Comparison of ENCODE assay signal across 21 cellular contexts in genomic region chr21:42278750-42279149, GRCh38. TPM values are rescaled to one million over a fixed set of nuclear protein-coding genes. Genes with fewer than 3 reads are reported as not detected.
DNase-seq lines count a peak whose midpoint lies in the region; ATAC-seq and TF ChIP-seq lines count a peak whose summit lies in the region.
"Had no signal": no experiment of that assay in that cellular context is flagged by ENCODE, and none has a peak within 500 bp of the region (broad histone marks: within the 10 kb centered on the region; RNA-seq: fewer than 3 reads in every experiment).

No MANE protein-coding gene starts in this region.

- no peak overlapping the region for H3K4me2 ChIP-seq in GM23338

- H3K9me2 ChIP-seq in GM23338 (ENCODE audit: insufficient read depth) = no peaks in the 10 kb centered on the region

- no peak for TF ChIP-seq CTCF in CD8-positive, alpha-beta T cell (IDR thresholded peaks at IDR 0.05)
- no peak for TF ChIP-seq CTCF in GM23338 (conservative IDR thresholded peaks at IDR 0.05; ENCODE audit: low read depth in 2 of 2)

- no peak overlapping the region for H3K4me3 ChIP-seq in CD8-positive, alpha-beta T cell (ENCODE audit: low read depth, low read length)
- H3K4me3 ChIP-seq in SJCRH30 (no peak overlapping the region), GM23338 (no peak overlapping the region)
- no peak overlapping the region for H3K4me3 ChIP-seq in effector memory CD4-positive, alpha-beta T cell (ENCODE audit: insufficient read depth, low read depth, low read length, poor library complexity, severe bottlenecking)
- H3K4me3 ChIP-seq: GM12878 had no signal

- no peaks in the 10 kb centered on the region for H3K9me3 Mint-ChIP-seq in CD8-positive, alpha-beta T cell
- no peaks in the 10 kb centered on the region for H3K9me3 Mint-ChIP-seq in central memory CD8-positive, alpha-beta T cell
- no peaks in the 10 kb centered on the region for H3K9me3 Mint-ChIP-seq in memory B cell
- no peaks in the 10 kb centered on the region for H3K9me3 Mint-ChIP-seq in stimulated activated effector memory CD8-positive, alpha-beta T cell treated with anti-CD3 and anti-CD28 coated beads, Interleukin-12 subunit alpha, Interleukin-12 subunit beta, amount 100 ng/mL, for 72 hours
- H3K9me3 Mint-ChIP-seq in GM23338 = no peaks in the 10 kb centered on the region
- H3K9me3 Mint-ChIP-seq: CD14-positive monocyte; CD8-positive, alpha-beta memory T cell; IgD-negative memory B cell had no signal

- POLR2A ChIA-PET in CD8-positive, alpha-beta T cell (lab: Charles Lee) = no interaction called here

- CTCF ChIA-PET in CD8-positive, alpha-beta T cell (lab: Charles Lee) = interaction anchor here (1.5 kb wide), 1 partner anchor 115 kb away, joined by 3 read pairs; no protein-coding TSS in a partner anchor

- no peak overlapping the region for H3K27ac ChIP-seq in CD8-positive, alpha-beta T cell (ENCODE audit: low read depth, low read length)
- H3K27ac ChIP-seq in SJCRH30 (no peak overlapping the region), GM23338 (ENCODE audit: low read depth) (no peak overlapping the region)
- no peak overlapping the region for H3K27ac ChIP-seq in effector memory CD4-positive, alpha-beta T cell (ENCODE audit: insufficient read depth, low read length, poor library complexity, severe bottlenecking)

- no peaks in the 10 kb centered on the region for H3K4me1 ChIP-seq in CD8-positive, alpha-beta T cell (ENCODE audit: insufficient read depth, low read length)
- H3K4me1 ChIP-seq in SJCRH30 (no peaks in the 10 kb centered on the region), GM23338 (ENCODE audit: insufficient read depth) (no peaks in the 10 kb centered on the region)
- H3K4me1 ChIP-seq in effector memory CD4-positive, alpha-beta T cell (ENCODE audit: control insufficient read depth, insufficient read depth, low read length, poor library complexity, severe bottlenecking) = no peaks in the 10 kb centered on the region
- H3K4me1 ChIP-seq: BE2C had no signal

- H3K27ac Mint-ChIP-seq in CD8-positive, alpha-beta T cell = peak overlapping the region; percentile 37
- H3K27ac Mint-ChIP-seq in central memory CD8-positive, alpha-beta T cell (ENCODE audit: low read depth) = peak overlapping the region; percentile 53
- H3K27ac Mint-ChIP-seq in memory B cell (peak overlapping the region; percentile 50), GM23338 (no peak overlapping the region)
- H3K27ac Mint-ChIP-seq in stimulated activated effector memory CD8-positive, alpha-beta T cell treated with anti-CD3 and anti-CD28 coated beads, Interleukin-12 subunit alpha, Interleukin-12 subunit beta, amount 100 ng/mL, for 72 hours = peak overlapping the region; percentile 69
- H3K27ac Mint-ChIP-seq: CD14-positive monocyte had no signal

- no peaks in the 10 kb centered on the region for H3K9me3 ChIP-seq in CD8-positive, alpha-beta T cell (ENCODE audit: low read length)
- H3K9me3 ChIP-seq in SJCRH30 (replicated peaks) = no peaks in the 10 kb centered on the region
- H3K9me3 ChIP-seq in effector memory CD4-positive, alpha-beta T cell (ENCODE audit: control insufficient read depth, low read length) = no peaks in the 10 kb centered on the region
- H3K9me3 ChIP-seq: BE2C had no signal

- H3K79me2 ChIP-seq in GM23338 (replicated peaks; ENCODE audit: insufficient read depth) = no peaks in the 10 kb centered on the region

- H2AFZ ChIP-seq in GM23338 = no peak overlapping the region

- H3K4me3 Mint-ChIP-seq in CD8-positive, alpha-beta T cell = no peak overlapping the region
- no peak overlapping the region for H3K4me3 Mint-ChIP-seq in central memory CD8-positive, alpha-beta T cell
- H3K4me3 Mint-ChIP-seq in memory B cell = no peak overlapping the region
- H3K4me3 Mint-ChIP-seq in stimulated activated effector memory CD8-positive, alpha-beta T cell treated with anti-CD3 and anti-CD28 coated beads, Interleukin-12 subunit alpha, Interleukin-12 subunit beta, amount 100 ng/mL, for 72 hours = no peak overlapping the region
- no peak overlapping the region for H3K4me3 Mint-ChIP-seq in GM23338
- H3K4me3 Mint-ChIP-seq: CD14-positive monocyte; CD8-positive, alpha-beta memory T cell; IgD-negative memory B cell had no signal

- H3K27me3 ChIP-seq in CD8-positive, alpha-beta T cell (ENCODE audit: insufficient read depth, low read length) = no peaks in the 10 kb centered on the region
- H3K27me3 ChIP-seq in SJCRH30 = peaks cover 5% of the 10 kb centered on the region; the same call in 1 of the 2 replicates
- H3K27me3 ChIP-seq in effector memory CD4-positive, alpha-beta T cell (replicated peaks; ENCODE audit: control insufficient read depth, insufficient read depth, low read length, poor library complexity, severe bottlenecking) = no peaks in the 10 kb centered on the region
- no peaks in the 10 kb centered on the region for H3K27me3 ChIP-seq in GM23338 (ENCODE audit: insufficient read depth)
- H3K27me3 ChIP-seq: BE2C had no signal

- peaks cover 73% of the 10 kb centered on the region for H3K36me3 Mint-ChIP-seq in CD8-positive, alpha-beta T cell
- H3K36me3 Mint-ChIP-seq in central memory CD8-positive, alpha-beta T cell (ENCODE audit: insufficient read depth) = peaks cover 16% of the 10 kb centered on the region
- H3K36me3 Mint-ChIP-seq in memory B cell (peaks cover 38% of the 10 kb centered on the region), GM23338 (ENCODE audit: low read depth) (no peaks in the 10 kb centered on the region)
- no peaks in the 10 kb centered on the region for H3K36me3 Mint-ChIP-seq in stimulated activated effector memory CD8-positive, alpha-beta T cell treated with anti-CD3 and anti-CD28 coated beads, Interleukin-12 subunit alpha, Interleukin-12 subunit beta, amount 100 ng/mL, for 72 hours

- H4K20me1 ChIP-seq in GM23338 (replicated peaks; ENCODE audit: insufficient read depth) = no peaks in the 10 kb centered on the region

- no peaks in the 10 kb centered on the region for H3K27me3 Mint-ChIP-seq in CD8-positive, alpha-beta T cell (ENCODE audit: low read depth)
- no peaks in the 10 kb centered on the region for H3K27me3 Mint-ChIP-seq in central memory CD8-positive, alpha-beta T cell
- H3K27me3 Mint-ChIP-seq in memory B cell (no peaks in the 10 kb centered on the region), GM23338 (ENCODE audit: insufficient read depth, low read depth, poor library complexity) (peaks cover 12% of the 10 kb centered on the region)
- H3K27me3 Mint-ChIP-seq: CD8-positive, alpha-beta memory T cell had no signal

- peaks cover 15% of the 10 kb centered on the region for H3K36me3 ChIP-seq in CD8-positive, alpha-beta T cell (ENCODE audit: insufficient read depth, low read length)
- H3K36me3 ChIP-seq in SJCRH30 (no peaks in the 10 kb centered on the region), GM23338 (ENCODE audit: insufficient read depth) (no peaks in the 10 kb centered on the region)
- peaks cover 43% of the 10 kb centered on the region for H3K36me3 ChIP-seq in effector memory CD4-positive, alpha-beta T cell (ENCODE audit: control insufficient read depth, insufficient read depth, low read length)
- H3K36me3 ChIP-seq: BE2C had no signal

- no peak for ATAC-seq in CD8-positive, alpha-beta T cell
- ATAC-seq in central memory CD8-positive, alpha-beta T cell (replicated peaks; ENCODE audit: extremely low read depth, poor library complexity, severe bottlenecking) = no peak
- ATAC-seq in memory B cell (ENCODE audit: low read depth) (no peak), GM23338 (no peak)
- ATAC-seq in stimulated activated effector memory CD8-positive, alpha-beta T cell treated with anti-CD3 and anti-CD28 coated beads, Interleukin-12 subunit alpha, Interleukin-12 subunit beta, amount 100 ng/mL, for 72 hours = no peak
- ATAC-seq: GM12878 had no signal

- no peaks in the 10 kb centered on the region for H3F3A ChIP-seq in GM23338 (replicated peaks; ENCODE audit: low read depth)

- intact Hi-C loops in CD8-positive, alpha-beta T cell (cut with DNase I, micrococcal nuclease) = no loop called here

- H3K4me1 Mint-ChIP-seq in CD8-positive, alpha-beta T cell (ENCODE audit: low read depth) = no peaks in the 10 kb centered on the region
- H3K4me1 Mint-ChIP-seq in central memory CD8-positive, alpha-beta T cell = no peaks in the 10 kb centered on the region
- H3K4me1 Mint-ChIP-seq in memory B cell = no peaks in the 10 kb centered on the region
- H3K4me1 Mint-ChIP-seq in stimulated activated effector memory CD8-positive, alpha-beta T cell treated with anti-CD3 and anti-CD28 coated beads, Interleukin-12 subunit alpha, Interleukin-12 subunit beta, amount 100 ng/mL, for 72 hours = no peaks in the 10 kb centered on the region
- H3K4me1 Mint-ChIP-seq in GM23338 = no peaks in the 10 kb centered on the region; the same call in 2 of the 3 replicates
- H3K4me1 Mint-ChIP-seq: CD14-positive monocyte; CD8-positive, alpha-beta memory T cell had no signal

- no peak for DNase-seq in CD8-positive, alpha-beta T cell
- DNase-seq in central memory CD8-positive, alpha-beta T cell (ENCODE audit: low spot score in 2 of 2) = no peak
- DNase-seq in memory B cell (ENCODE audit: low spot score in 2 of 2) (no peak), SJCRH30 (no peak), NCI-H82 treated with DMSO at 0.1 percent for 48 hours (lab: John Stamatoyannopoulos, UW; ENCODE audit: unreplicated experiment) (no peak), GM23338 (ENCODE audit: low spot score) (no peak)
- DNase-seq in stimulated activated effector memory CD8-positive, alpha-beta T cell treated with anti-CD3 and anti-CD28 coated beads, Interleukin-12 subunit alpha, Interleukin-12 subunit beta, amount 100 ng/mL, for 72 hours (ENCODE audit: low spot score in 2 of 2) = no peak
- DNase-seq in effector memory CD4-positive, alpha-beta T cell = no peak
- DNase-seq: ACHN; BE2C; CD8-positive, alpha-beta memory T cell; COR-L47; DMS 273 treated with DMSO at 0.1 percent for 48 hours; DMS53; DND-41; EL; KBM-7 had no signal

TF ChIP-seq in GM23338, 12 proteins besides CTCF, POLR2A, EP300 and RAD21:
- TF ChIP-seq NANOG (IDR thresholded peaks at IDR 0.05; ENCODE audit: borderline replicate concordance) (no peak), POLR2AphosphoS5 (IDR thresholded peaks at IDR 0.05; ENCODE audit: low read depth) (no peak)
TF ChIP-seq in GM23338: peak in this region for 0.

RNA-seq across cellular contexts. Expression of gene TFF3, which starts 36.5 kb away (rescaled TPM):
- total RNA-seq in CD8-positive, alpha-beta T cell = not detected
- 48.5 and 52.7 TPM in 2 replicates for total RNA-seq in SJCRH30 (2014; rRNA removed; shearing (Covaris generic))
- total RNA-seq in GM23338 (2014; rRNA removed; shearing (Covaris generic)) = 1.2 TPM in 1 of 2 replicates, not detected in the other
- 3.1 and 3.3 TPM in 2 replicates for polyA plus RNA-seq in GM23338 (2016; fragmentation: Nextera tagmentation; extraction: Ambion mirVana)
- total RNA-seq: CD8-positive, alpha-beta memory T cell; G401; GM12878 had no signal
- polyA plus RNA-seq: CD14-positive monocyte; CD8-positive, alpha-beta memory T cell; GM12878; IgD-negative memory B cell had no signal

RNA-seq across cellular contexts. Expression of gene ABCG1, which starts 59.8 kb away (rescaled TPM):
- 100 to 1,000 TPM; 119 to 123 TPM for total RNA-seq in CD8-positive, alpha-beta T cell
- total RNA-seq in SJCRH30 (2014; rRNA removed; shearing (Covaris generic)) = 0.03 and 0.04 TPM in 2 replicates
- total RNA-seq in GM23338 (2014; rRNA removed; shearing (Covaris generic)) = 4.4 and 7.3 TPM in 2 replicates
- 1.3 and 1.7 TPM in 2 replicates for polyA plus RNA-seq in GM23338 (2016; fragmentation: Nextera tagmentation; extraction: Ambion mirVana)

Comparison
In these comparisons a context has a peak if more than half of its experiments do, and no peak if none do; other contexts are left out.
1. RNA of gene TFF3, which starts 36.5 kb away (total RNA-seq): 48.5 to 52.7 TPM in SJCRH30; 1.2 TPM in GM23338 and not detected in CD8-positive, alpha-beta T cell; every median in the first group is over 10 times any median in the second.
2. RNA of gene ABCG1, which starts 59.8 kb away (total RNA-seq): 119 to 123 TPM in CD8-positive, alpha-beta T cell; 4.4 to 7.3 TPM in GM23338 and 0.03 to 0.04 TPM in SJCRH30; every median in the first group is over 10 times any median in the second.